22 cellular contexts compared by ENCODE assay signal in the genomic region with DNA sequence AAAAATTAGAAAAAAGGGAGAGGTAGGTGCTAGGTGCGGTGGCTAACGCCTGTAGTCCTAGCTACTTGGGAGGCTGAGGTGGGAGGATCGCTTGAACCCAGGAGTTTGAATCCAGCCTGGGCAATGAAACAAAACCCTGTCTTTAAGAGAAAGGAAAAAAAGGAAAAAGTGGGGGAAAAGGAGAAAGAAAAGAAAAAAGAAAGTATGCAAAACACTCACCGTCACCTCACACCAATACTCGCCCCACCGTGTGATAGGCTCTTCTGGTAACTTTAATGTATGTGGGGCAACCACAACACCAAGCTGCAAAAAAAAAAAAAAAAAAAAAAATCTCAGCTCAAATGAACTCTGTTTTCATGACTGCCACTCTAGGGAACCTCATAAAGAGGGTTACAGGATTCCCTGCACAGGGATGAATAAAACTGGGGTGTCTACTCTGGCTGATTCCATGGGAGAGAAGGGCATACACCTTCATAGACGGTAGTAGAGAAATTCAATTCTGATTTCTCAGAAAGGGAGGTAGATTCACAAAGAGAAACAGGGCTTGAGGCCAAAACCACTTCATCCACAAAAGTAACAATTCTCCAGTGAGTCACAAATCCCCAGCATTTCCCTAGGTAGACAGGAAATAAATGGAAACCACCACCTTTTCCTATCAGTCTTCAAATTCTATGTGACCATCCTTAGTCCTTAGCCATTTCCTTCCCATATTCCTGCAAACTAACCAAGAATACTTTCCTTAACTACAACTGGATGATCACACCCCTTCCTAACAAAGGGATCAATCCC. TPM values are rescaled to one million over a fixed set of nuclear protein-coding genes. Genes with fewer than 3 reads are reported as not detected.
DNase-seq lines count a peak whose midpoint lies in the region; ATAC-seq and TF ChIP-seq lines count a peak whose summit lies in the region.
"Had no signal": no experiment of that assay in that cellular context is flagged by ENCODE, and none has a peak within 500 bp of the region (broad histone marks: within the 10 kb centered on the region; RNA-seq: fewer than 3 reads in every experiment).

No MANE protein-coding gene starts in this region.

- peaks cover 43% of the 10 kb centered on the region for H3K36me3 ChIP-seq in left ventricle myocardium inferior

- peak overlapping the region; percentile 20 for H3K27ac Mint-ChIP-seq in T-helper 1 cell treated with Interleukin-12 subunit alpha and Interleukin-12 subunit beta and Interleukin-4 antibody, amounts not matched to agents 30 μg/mL and 1 μg/mL, for 36 hours
- peak overlapping the region; percentile 82 to 99 for H3K27ac Mint-ChIP-seq in activated naive CD4-positive, alpha-beta T cell treated with anti-CD3 and anti-CD28 coated beads, Interleukin-2, amount 50 U/mL, for 72 hours
- H3K27ac Mint-ChIP-seq in naive thymus-derived CD8-positive, alpha-beta T cell = peak overlapping the region in 7 of 10 donors; percentile 11 to 96 (median 67)
- H3K27ac Mint-ChIP-seq: activated CD4-positive, alpha-beta T cell treated with anti-CD3 and anti-CD28 coated beads, Interleukin-2, amount 10 ng/mL, durations not matched to agents 24 days and 14 days had no signal

- peaks cover 25% of the 10 kb centered on the region for H3K4me1 Mint-ChIP-seq in T-helper 1 cell treated with Interleukin-12 subunit alpha and Interleukin-12 subunit beta and Interleukin-4 antibody, amounts not matched to agents 30 μg/mL and 1 μg/mL, for 36 hours (ENCODE audit: low read depth)
- H3K4me1 Mint-ChIP-seq in naive thymus-derived CD8-positive, alpha-beta T cell = peaks cover 9 to 24% (median 21%) of the 10 kb centered on the region in 4 donors

- DNase-seq in T-helper 1 cell (no peak), ELR (ENCODE audit: low read depth) (peak; percentile 51), NAMALWA (ENCODE audit: low spot score) (no peak), left ventricle myocardium inferior (no peak), NCI-H526 treated with DMSO at 0.1 percent for 48 hours (lab: John Stamatoyannopoulos, UW) (no peak)
- DNase-seq in activated naive CD4-positive, alpha-beta T cell treated with anti-CD3 and anti-CD28 coated beads, Interleukin-2, amount 50 U/mL, for 72 hours (ENCODE audit: low spot score in 2 of 2) = no peak
- DNase-seq in naive thymus-derived CD8-positive, alpha-beta T cell = no peak
- DNase-seq: activated CD4-positive, alpha-beta T cell treated with anti-CD3 and anti-CD28 coated beads, Interleukin-2, amount 10 ng/mL, durations not matched to agents 24 days and 14 days; body of pancreas; DMS53; left lung; NCI-H2081; NCI-H69; SJCRH30; thyroid gland had no signal

- H3K27me3 Mint-ChIP-seq in T-helper 1 cell treated with Interleukin-12 subunit alpha and Interleukin-12 subunit beta and Interleukin-4 antibody, amounts not matched to agents 30 μg/mL and 1 μg/mL, for 36 hours (ENCODE audit: low read depth) = no peaks in the 10 kb centered on the region
- no peaks in the 10 kb centered on the region for H3K27me3 Mint-ChIP-seq in naive thymus-derived CD8-positive, alpha-beta T cell
- H3K27me3 Mint-ChIP-seq: activated CD4-positive, alpha-beta T cell treated with anti-CD3 and anti-CD28 coated beads, Interleukin-2, amount 10 ng/mL, durations not matched to agents 24 days and 14 days had no signal

- H3K36me3 Mint-ChIP-seq in T-helper 1 cell treated with Interleukin-12 subunit alpha and Interleukin-12 subunit beta and Interleukin-4 antibody, amounts not matched to agents 30 μg/mL and 1 μg/mL, for 36 hours (ENCODE audit: low read depth) = peaks cover 32% of the 10 kb centered on the region
- peaks cover 28 to 31% of the 10 kb centered on the region in 2 donors for H3K36me3 Mint-ChIP-seq in activated naive CD4-positive, alpha-beta T cell treated with anti-CD3 and anti-CD28 coated beads, Interleukin-2, amount 50 U/mL, for 72 hours
- H3K36me3 Mint-ChIP-seq in naive thymus-derived CD8-positive, alpha-beta T cell = peaks cover 0 to 57% (median 14%) of the 10 kb centered on the region in 3 donors

- no peaks in the 10 kb centered on the region for H3K9me3 ChIP-seq in left ventricle myocardium inferior (replicated peaks)
- H3K9me3 ChIP-seq: BLaER1, body of pancreas, left lung, SJCRH30, thyroid gland had no signal

- no peak overlapping the region for H3K4me3 Mint-ChIP-seq in T-helper 1 cell treated with Interleukin-12 subunit alpha and Interleukin-12 subunit beta and Interleukin-4 antibody, amounts not matched to agents 30 μg/mL and 1 μg/mL, for 36 hours
- peak overlapping the region in 6 of 10 donors; percentile 12 to 53 (median 23) for H3K4me3 Mint-ChIP-seq in naive thymus-derived CD8-positive, alpha-beta T cell
- H3K4me3 Mint-ChIP-seq: activated CD4-positive, alpha-beta T cell treated with anti-CD3 and anti-CD28 coated beads, Interleukin-2, amount 10 ng/mL, durations not matched to agents 24 days and 14 days had no signal

- POLR2A ChIA-PET in naive thymus-derived CD8-positive, alpha-beta T cell (lab: Charles Lee) = no interaction called here

- H3K27me3 ChIP-seq in left ventricle myocardium inferior (ENCODE audit: low read depth) = no peaks in the 10 kb centered on the region
- H3K27me3 ChIP-seq: BLaER1, body of pancreas, left lung, SJCRH30, thyroid gland had no signal

- no peak for TF ChIP-seq CTCF in left ventricle myocardium inferior (IDR thresholded peaks at IDR 0.05; ENCODE audit: borderline replicate concordance)

- H3K4me3 ChIP-seq in left ventricle myocardium inferior = no peak overlapping the region
- H3K4me3 ChIP-seq: BLaER1, body of pancreas, left lung, SJCRH30, thyroid gland had no signal

- H3K9me3 Mint-ChIP-seq in T-helper 1 cell treated with Interleukin-12 subunit alpha and Interleukin-12 subunit beta and Interleukin-4 antibody, amounts not matched to agents 30 μg/mL and 1 μg/mL, for 36 hours = no peaks in the 10 kb centered on the region
- H3K9me3 Mint-ChIP-seq in activated naive CD4-positive, alpha-beta T cell treated with anti-CD3 and anti-CD28 coated beads, Interleukin-2, amount 50 U/mL, for 72 hours = no peaks in the 10 kb centered on the region
- no peaks in the 10 kb centered on the region for H3K9me3 Mint-ChIP-seq in naive thymus-derived CD8-positive, alpha-beta T cell
- H3K9me3 Mint-ChIP-seq: activated CD4-positive, alpha-beta T cell treated with anti-CD3 and anti-CD28 coated beads, Interleukin-2, amount 10 ng/mL, durations not matched to agents 24 days and 14 days had no signal

- no peak overlapping the region for H3K27ac ChIP-seq in left ventricle myocardium inferior (replicated peaks)
- H3K27ac ChIP-seq: 22Rv1, BLaER1, body of pancreas, left lung, SJCRH30, thyroid gland had no signal

- no peak for ATAC-seq in activated naive CD4-positive, alpha-beta T cell treated with anti-CD3 and anti-CD28 coated beads, Interleukin-2, amount 50 U/mL, for 72 hours
- no peak for ATAC-seq in naive thymus-derived CD8-positive, alpha-beta T cell
- ATAC-seq: body of pancreas, left lung had no signal

- peaks cover 25% of the 10 kb centered on the region for H3K4me1 ChIP-seq in left ventricle myocardium inferior

- intact Hi-C loops in left ventricle myocardium inferior (cut with micrococcal nuclease) = no loop called here

RNA-seq across cellular contexts. Expression of a gene that starts 2.5 kb away (rescaled TPM):
- total RNA-seq in activated naive CD4-positive, alpha-beta T cell treated with anti-CD3 and anti-CD28 coated beads, Interleukin-2, amount 50 U/mL, for 72 hours = 100 to 1,000 TPM; 114 to 143 TPM
- total RNA-seq in naive thymus-derived CD8-positive, alpha-beta T cell = 100 to 1,000 TPM in 1 of 2 experiments, 10 to 100 TPM in 1; 97.9 to 110 TPM
- 100 to 1,000 TPM; 125 to 137 (median 127) TPM for polyA plus RNA-seq in naive thymus-derived CD8-positive, alpha-beta T cell
- total RNA-seq in left ventricle myocardium inferior = 41.8 TPM

RNA-seq across cellular contexts. Expression of a gene that starts 29.5 kb away (rescaled TPM):
- 10 to 100 TPM; 25.1 to 30.7 TPM for total RNA-seq in activated naive CD4-positive, alpha-beta T cell treated with anti-CD3 and anti-CD28 coated beads, Interleukin-2, amount 50 U/mL, for 72 hours
- total RNA-seq in naive thymus-derived CD8-positive, alpha-beta T cell = 10 to 100 TPM; 20.5 to 23.2 TPM
- polyA plus RNA-seq in naive thymus-derived CD8-positive, alpha-beta T cell = 10 to 100 TPM; 14.7 to 15.9 (median 14.9) TPM
- total RNA-seq in left ventricle myocardium inferior = 3.8 TPM

RNA-seq across cellular contexts. Expression of a gene that starts 39.5 kb away (rescaled TPM):
- total RNA-seq in activated naive CD4-positive, alpha-beta T cell treated with anti-CD3 and anti-CD28 coated beads, Interleukin-2, amount 50 U/mL, for 72 hours = not detected
- not detected for total RNA-seq in naive thymus-derived CD8-positive, alpha-beta T cell
- polyA plus RNA-seq in naive thymus-derived CD8-positive, alpha-beta T cell = not detected
- total RNA-seq in left ventricle myocardium inferior = 5.6 TPM
- total RNA-seq: activated CD4-positive, alpha-beta T cell treated with anti-CD3 and anti-CD28 coated beads, Interleukin-2, amount 10 ng/mL, durations not matched to agents 24 days and 14 days; body of pancreas; epithelial cell of proximal tubule; OCI-LY7; pulmonary artery endothelial cell; SJCRH30; thyroid gland had no signal

RNA-seq across cellular contexts. Expression of a gene that starts 44.2 kb away (rescaled TPM):
- total RNA-seq in activated naive CD4-positive, alpha-beta T cell treated with anti-CD3 and anti-CD28 coated beads, Interleukin-2, amount 50 U/mL, for 72 hours = not detected
- not detected for total RNA-seq in naive thymus-derived CD8-positive, alpha-beta T cell
- polyA plus RNA-seq in naive thymus-derived CD8-positive, alpha-beta T cell = not detected
- not detected for total RNA-seq in left ventricle myocardium inferior
- total RNA-seq: activated CD4-positive, alpha-beta T cell treated with anti-CD3 and anti-CD28 coated beads, Interleukin-2, amount 10 ng/mL, durations not matched to agents 24 days and 14 days; epithelial cell of proximal tubule; left lung; OCI-LY7; pulmonary artery endothelial cell; SJCRH30 had no signal

RNA-seq across cellular contexts. Expression of a gene that starts 44.4 kb away (rescaled TPM):
- under 1 TPM in 1 of 2 donors, not detected in 1; 0.72 TPM for total RNA-seq in activated naive CD4-positive, alpha-beta T cell treated with anti-CD3 and anti-CD28 coated beads, Interleukin-2, amount 50 U/mL, for 72 hours
- total RNA-seq in naive thymus-derived CD8-positive, alpha-beta T cell = not detected
- not detected for polyA plus RNA-seq in naive thymus-derived CD8-positive, alpha-beta T cell
- total RNA-seq in left ventricle myocardium inferior = 0.77 TPM
- total RNA-seq: activated CD4-positive, alpha-beta T cell treated with anti-CD3 and anti-CD28 coated beads, Interleukin-2, amount 10 ng/mL, durations not matched to agents 24 days and 14 days; epithelial cell of proximal tubule; frontal cortex; OCI-LY7; pulmonary artery endothelial cell; SJCRH30 had no signal

Comparison
In these comparisons a context has a peak if more than half of its experiments do, and no peak if none do; other contexts are left out.
1. H3K27ac Mint-ChIP-seq: peak in every context shown above with its lines; median percentile 90 in activated naive CD4-positive, alpha-beta T cell treated with anti-CD3 and anti-CD28 coated beads, Interleukin-2, amount 50 U/mL, for 72 hours; 67 in naive thymus-derived CD8-positive, alpha-beta T cell; 20 in T-helper 1 cell treated with Interleukin-12 subunit alpha and Interleukin-12 subunit beta and Interleukin-4 antibody, amounts not matched to agents 30 μg/mL and 1 μg/mL, for 36 hours.